Comparison of ENCODE assay signal across 32 cellular contexts in the genomic region with DNA sequence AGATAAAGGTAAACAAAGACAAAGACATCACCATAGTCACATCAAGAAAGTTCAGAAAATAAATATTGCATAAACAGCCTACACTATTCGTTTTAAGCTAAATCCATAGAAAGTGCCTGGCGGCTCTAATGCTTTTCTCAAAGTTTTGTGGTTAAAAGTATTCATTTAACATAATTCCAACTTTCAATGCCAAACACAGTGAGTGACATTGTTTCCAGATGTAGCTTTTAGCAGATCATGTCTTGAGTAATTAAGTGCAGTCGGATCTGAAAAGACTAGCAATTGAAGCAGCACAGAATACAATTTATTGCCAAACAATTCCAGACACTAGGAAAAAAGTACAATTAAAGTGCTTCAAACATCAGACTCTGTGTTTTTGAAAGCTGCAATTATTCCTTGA.
"Had no signal": no experiment of that assay in that cellular context is flagged by ENCODE, and none has a peak within 500 bp of the region (broad histone marks: within the 10 kb centered on the region; RNA-seq: fewer than 3 reads in every experiment).

No MANE protein-coding gene starts in this region.

- ATAC-seq: K562, T-cell had no signal

- H3K9me3 ChIP-seq: adrenal gland, breast epithelium, Peyer's patch, SJSA1 had no signal

- H3K4me1 ChIP-seq: adrenal gland, breast epithelium, Peyer's patch, SJSA1 had no signal

- FAIRE-seq: K562, TTC549 had no signal

- DNase-seq: activated B cell treated with CpG ODN at 0.5 μM for 24 hours; activated CD4-positive, alpha-beta memory T cell treated with anti-CD3 and anti-CD28 coated beads for 36 hours; activated CD4-positive, alpha-beta T cell treated with anti-CD3 and anti-CD28 coated beads for 1 hour; activated CD4-positive, alpha-beta T cell treated with anti-CD3 and anti-CD28 coated beads, Interleukin-2, amount 10 ng/mL, durations not matched to agents 7 days and 5 days; activated CD8-positive, alpha-beta memory T cell treated with anti-CD3 and anti-CD28 coated beads for 24 hours; activated gamma-delta T cell treated with Interleukin-2 at 50 U/mL for 16 hours; activated naive CD4-positive, alpha-beta T cell treated with anti-CD3 and anti-CD28 coated beads, Interleukin-2, amount 10 ng/mL, durations not matched to agents 7 days and 5 days; activated naive CD8-positive, alpha-beta T cell treated with anti-CD3 and anti-CD28 coated beads for 36 hours; activated T-cell treated with anti-CD3 and anti-CD28 coated beads, Interleukin-2, amount 50 U/mL, for 48 hours; adrenal gland; anterior cingulate cortex; caudate nucleus; Karpas-422; MM.1S; NCI-H1105 treated with DMSO at 0.1 percent for 48 hours; NCI-H1436 treated with DMSO at 0.1 percent for 48 hours; NCI-H187; NCI-H2081; NCI-H2171 treated with DMSO at 0.1 percent for 48 hours; NCI-H345; NCI-H510A; NCI-H526 treated with DMSO at 0.1 percent for 48 hours; Peyer's patch; Right ventricle myocardium superior; T-cell; T-helper 2 cell; T1000 had no signal

- H3K27ac ChIP-seq: adrenal gland, breast epithelium, Peyer's patch, RWPE1, SJSA1 had no signal

- H3K4me3 ChIP-seq: adrenal gland, breast epithelium, K562, Peyer's patch, SJSA1 had no signal

- H3K36me3 ChIP-seq: adrenal gland, breast epithelium, Peyer's patch, SJSA1 had no signal

- H3K27me3 ChIP-seq: adrenal gland, breast epithelium, Peyer's patch, SJSA1 had no signal
